Comparison of ENCODE assay signal across 21 cellular contexts in genomic region chr10:89602919-89603318, GRCh38. TPM values are rescaled to one million over a fixed set of nuclear protein-coding genes. Genes with fewer than 3 reads are reported as not detected.
DNase-seq lines count a peak whose midpoint lies in the region; ATAC-seq and TF ChIP-seq lines count a peak whose summit lies in the region.
"Had no signal": no experiment of that assay in that cellular context is flagged by ENCODE, and none has a peak within 500 bp of the region (broad histone marks: within the 10 kb centered on the region; RNA-seq: fewer than 3 reads in every experiment).

No MANE protein-coding gene starts in this region.

- no peaks in the 10 kb centered on the region for H3K9me2 ChIP-seq in hepatocyte (replicated peaks; ENCODE audit: insufficient read depth)

- no peak for DNase-seq in cardiac muscle cell (ENCODE audit: low read depth in 1 of 2, low spot score in 1 of 2)
- DNase-seq in heart left ventricle, result no peak
- DNase-seq in hepatocyte (ENCODE audit: low spot score), result no peak
- DNase-seq in right lobe of liver, result no peak
- peak; percentile 28 for DNase-seq in renal cortical epithelial cell (ENCODE audit: low read depth)
- no peak for DNase-seq in NCI-H1436 (lab: John Stamatoyannopoulos, UW)
- no peak for DNase-seq in stomach
- DNase-seq: CD4-positive, CD25-positive, alpha-beta regulatory T cell; CD8-positive, alpha-beta T cell; DMS 273 treated with DMSO at 0.1 percent for 48 hours; DMS79; EL; GDM1; HFFc6 had no signal

- H2AFZ ChIP-seq in hepatocyte, result no peak overlapping the region
- H2AFZ ChIP-seq: GM23338 had no signal

- WGBS in heart left ventricle, 4 donors, result 97 to 100% (median 98%) methylated on average over 2 of the region's 2 CpGs
- WGBS in hepatocyte (ENCODE audit: low lambda C conversion rate, missing lambda C conversion rate), result 64% methylated on average over 2 of the region's 2 CpGs
- WGBS in right lobe of liver (ENCODE audit: insufficient coverage, low coverage, low lambda C conversion rate, missing lambda C conversion rate), result 50% methylated on average over 2 of the region's 2 CpGs
- WGBS in stomach, 5 donors, result 81 to 98% (median 92%) methylated on average over 2 of the region's 2 CpGs

- H3K4me3 ChIP-seq in cardiac muscle cell (no peak overlapping the region), heart left ventricle (no peak overlapping the region), hepatocyte (no peak overlapping the region), right lobe of liver (no peak overlapping the region), stomach (no peak overlapping the region)
- H3K4me3 ChIP-seq: BLaER1, GM12878, GM23338, HAP-1 had no signal

- H3K27me3 ChIP-seq in cardiac muscle cell (no peaks in the 10 kb centered on the region), heart left ventricle (no peaks in the 10 kb centered on the region), hepatocyte (no peaks in the 10 kb centered on the region), right lobe of liver (no peaks in the 10 kb centered on the region), stomach (no peaks in the 10 kb centered on the region)
- H3K27me3 ChIP-seq: BLaER1 had no signal

- TF ChIP-seq EP300 in stomach (IDR thresholded peaks at IDR 0.05), result no peak

- TF ChIP-seq CTCF in cardiac muscle cell (IDR thresholded peaks at IDR 0.05; ENCODE audit: low read depth, low read length) (no peak), heart left ventricle (IDR thresholded peaks at IDR 0.05) (no peak), hepatocyte (IDR thresholded peaks at IDR 0.05; ENCODE audit: poor library complexity) (no peak), right lobe of liver (IDR thresholded peaks at IDR 0.05) (no peak), stomach (IDR thresholded peaks at IDR 0.05) (no peak)

- H3K4me2 ChIP-seq in hepatocyte, result peak overlapping the region; percentile 8
- H3K4me2 ChIP-seq: BLaER1, GM23338 had no signal

- no peaks in the 10 kb centered on the region for H4K20me1 ChIP-seq in hepatocyte (ENCODE audit: insufficient read depth, poor library complexity, severe bottlenecking)
- H4K20me1 ChIP-seq: BLaER1 had no signal

- peak overlapping the region; percentile 68 for H3K27ac ChIP-seq in cardiac muscle cell
- no peak overlapping the region for H3K27ac ChIP-seq in heart left ventricle
- peak overlapping the region; percentile 12 for H3K27ac ChIP-seq in hepatocyte
- H3K27ac ChIP-seq in right lobe of liver, result peak overlapping the region; percentile 74 to 90 (median 77)
- H3K27ac ChIP-seq in stomach, result no peak overlapping the region
- H3K27ac ChIP-seq: 22Rv1, BLaER1, C4-2B had no signal

- no peak for TF ChIP-seq POLR2A in heart left ventricle (IDR thresholded peaks at IDR 0.05)
- TF ChIP-seq POLR2A in right lobe of liver (IDR thresholded peaks at IDR 0.05), result no peak
- TF ChIP-seq POLR2A in stomach (IDR thresholded peaks at IDR 0.05), result no peak

- H3K9me3 ChIP-seq in cardiac muscle cell (ENCODE audit: low read depth), result no peaks in the 10 kb centered on the region
- H3K9me3 ChIP-seq in heart left ventricle, result no peaks in the 10 kb centered on the region
- no peaks in the 10 kb centered on the region for H3K9me3 ChIP-seq in hepatocyte (ENCODE audit: low read depth)
- H3K9me3 ChIP-seq in right lobe of liver, result no peaks in the 10 kb centered on the region
- no peaks in the 10 kb centered on the region for H3K9me3 ChIP-seq in stomach
- H3K9me3 ChIP-seq: BLaER1, HAP-1 had no signal

- peaks cover 19% of the 10 kb centered on the region for H3K36me3 ChIP-seq in cardiac muscle cell
- H3K36me3 ChIP-seq in heart left ventricle, result peaks cover 0 to 17% (median 12%) of the 10 kb centered on the region in 9 donors
- no peaks in the 10 kb centered on the region for H3K36me3 ChIP-seq in hepatocyte (replicated peaks; ENCODE audit: insufficient read depth, low read depth)
- peaks cover 0 to 9% (median 3%) of the 10 kb centered on the region in 4 donors for H3K36me3 ChIP-seq in right lobe of liver
- peaks cover 0 to 14% (median 2%) of the 10 kb centered on the region in 4 donors for H3K36me3 ChIP-seq in stomach

- no peak for ATAC-seq in heart left ventricle
- peak; percentile 49 to 58 (median 54) for ATAC-seq in right lobe of liver
- no peak for ATAC-seq in HG03439 (IDR thresholded peaks at IDR 0.05; ENCODE audit: unreplicated experiment)
- ATAC-seq: CD8-positive, alpha-beta T cell; GM12878; GM23338 had no signal

- peaks cover 29% of the 10 kb centered on the region for H3K79me2 ChIP-seq in hepatocyte

- intact Hi-C loops in heart left ventricle (cut with DNase I) (no loop called here), right lobe of liver (cut with DNase I) (no loop called here), stomach (cut with DNase I; ENCODE audit: low total_unique reads) (no loop called here)

- H3K4me1 ChIP-seq in cardiac muscle cell (ENCODE audit: low read depth) (no peaks in the 10 kb centered on the region), heart left ventricle (peaks cover 0 to 7% (median 0%) of the 10 kb centered on the region in 12 donors), hepatocyte (ENCODE audit: insufficient read depth) (no peaks in the 10 kb centered on the region), right lobe of liver (peaks cover 0 to 41% (median 13%) of the 10 kb centered on the region in 4 donors), stomach (peaks cover 0 to 23% (median 0%) of the 10 kb centered on the region in 4 donors)
- H3K4me1 ChIP-seq: BLaER1, HAP-1 had no signal

RNA-seq across cellular contexts. Expression of gene PANK1, which starts 42.1 kb away (rescaled TPM):
- 16.9 and 34.2 TPM in 2 replicates for total RNA-seq in cardiac muscle cell
- polyA plus RNA-seq in cardiac muscle cell, result 38.2 and 39.0 TPM in 2 replicates
- 10 to 100 TPM in 8 of 9 donors, 1 to 10 TPM in 1; 9.6 to 24.7 (median 19.1) TPM for total RNA-seq in heart left ventricle
- polyA plus RNA-seq in heart left ventricle, result 1 to 10 TPM; 3.6 to 8.4 TPM
- 51.0 and 55.5 TPM in 2 replicates for total RNA-seq in hepatocyte
- polyA plus RNA-seq in hepatocyte, result 21.6 and 22.2 TPM in 2 replicates
- total RNA-seq in right lobe of liver, result 10 to 100 TPM; 13.3 to 71.0 (median 48.6) TPM
- 14.6 and 25.3 TPM in 2 replicates for total RNA-seq in renal cortical epithelial cell
- total RNA-seq in stomach, result 1 to 10 TPM in 4 of 5 donors, not detected in 1; 1.8 to 7.4 (median 6.7) TPM
- polyA plus RNA-seq in stomach, result 1 to 10 TPM; 2.0 to 4.6 (median 3.1) TPM

Comparison
In these comparisons a context has a peak if more than half of its experiments do, and no peak if none do; other contexts are left out.
1. H3K27ac ChIP-seq: peak in cardiac muscle cell (single experiment), hepatocyte (single experiment) and right lobe of liver (3 of 3); none in heart left ventricle (0 of 12) and stomach (0 of 5).
2. ATAC-seq: peak in right lobe of liver (4 of 4); none in heart left ventricle (0 of 4) and HG03439 (single experiment).